ENCODE assay signal across 17 cellular contexts in the genomic region with DNA sequence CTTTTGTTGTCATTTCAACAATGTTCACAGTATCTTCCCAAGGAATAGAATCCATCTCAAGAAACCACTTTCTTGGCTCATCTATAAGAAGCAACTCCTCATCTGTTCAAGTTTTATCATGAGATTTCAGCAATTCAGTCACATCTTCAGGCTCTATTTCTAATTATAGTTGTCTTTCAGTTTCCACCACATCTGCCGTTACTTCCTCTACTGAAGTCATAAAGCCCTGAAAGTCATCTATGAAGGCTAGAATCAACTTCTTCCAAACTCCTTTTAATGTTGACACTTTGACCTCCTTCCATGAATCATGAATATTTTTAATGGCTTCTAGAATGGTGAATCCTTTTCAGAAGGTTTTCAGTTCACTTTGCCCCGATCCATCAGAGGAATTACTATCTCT.
DNase-seq lines count a peak whose midpoint lies in the region; ATAC-seq and FAIRE-seq lines count a peak whose summit lies in the region.
"Had no signal": no experiment of that assay in that cellular context is flagged by ENCODE, and none has a peak within 500 bp of the region (broad histone marks: within the 10 kb centered on the region; RNA-seq: fewer than 3 reads in every experiment).

No MANE protein-coding gene starts in this region.

- DNase-seq in GM18507 (ENCODE audit: extremely low spot score, insufficient read length, low read depth) (no peak), HPDE6-E6E7 (ENCODE audit: extremely low spot score) (no peak), OCI-M2 (lab: John Stamatoyannopoulos, UW; ENCODE audit: unreplicated experiment) (no peak), kidney tubule cell (ENCODE audit: low spot score) (no peak)
- DNase-seq: activated B cell treated with CpG ODN at 0.5 μM for 24 hours; activated CD8-positive, alpha-beta memory T cell treated with anti-CD3 and anti-CD28 coated beads, Interleukin-2, amount 50 U/mL, for 4 hours; activated naive CD4-positive, alpha-beta T cell treated with anti-CD3 and anti-CD28 coated beads for 36 hours; DMS 273 treated with DMSO at 0.1 percent for 48 hours; foreskin fibroblast; H7; IMR-90; NCI-H2171; NCI-H82; stimulated activated CD4-positive, alpha-beta T cell treated with anti-CD3 and anti-CD28 coated beads, Interleukin-2, amount 100 ng/mL, for 48 hours had no signal

- ATAC-seq in GM21390 (IDR thresholded peaks at IDR 0.05; ENCODE audit: unreplicated experiment) = peak; percentile 66
- ATAC-seq in HG03442 (IDR thresholded peaks at IDR 0.05; ENCODE audit: unreplicated experiment) = peak; percentile 41
- ATAC-seq in activated T-helper 17 cell treated with anti-CD3 and anti-CD28 coated beads, Interleukin-2, amount 50 U/mL, for 72 hours (replicated peaks) = peak; percentile 70

- no peaks in the 10 kb centered on the region for H3K36me3 Mint-ChIP-seq in activated T-helper 17 cell treated with anti-CD3 and anti-CD28 coated beads, Interleukin-2, amount 50 U/mL, for 72 hours (ENCODE audit: low read depth)

- H3K27ac Mint-ChIP-seq in activated T-helper 17 cell treated with anti-CD3 and anti-CD28 coated beads, Interleukin-2, amount 50 U/mL, for 72 hours = no peak overlapping the region
- H3K27ac Mint-ChIP-seq: activated B cell treated with CpG ODN at 0.5 μM for 24 hours; activated naive CD4-positive, alpha-beta T cell treated with anti-CD3 and anti-CD28 coated beads for 36 hours had no signal

- no peak overlapping the region for H3K4me3 Mint-ChIP-seq in activated T-helper 17 cell treated with anti-CD3 and anti-CD28 coated beads, Interleukin-2, amount 50 U/mL, for 72 hours
- H3K4me3 Mint-ChIP-seq: activated B cell treated with CpG ODN at 0.5 μM for 24 hours; activated naive CD4-positive, alpha-beta T cell treated with anti-CD3 and anti-CD28 coated beads for 36 hours had no signal

- H3K27me3 Mint-ChIP-seq in activated T-helper 17 cell treated with anti-CD3 and anti-CD28 coated beads, Interleukin-2, amount 50 U/mL, for 72 hours = no peaks in the 10 kb centered on the region
- H3K27me3 Mint-ChIP-seq: activated B cell treated with CpG ODN at 0.5 μM for 24 hours had no signal

- peak; percentile 63 for FAIRE-seq in GM18507 (lab: Jason Lieb, UNC)

- H3K9me3 Mint-ChIP-seq in activated T-helper 17 cell treated with anti-CD3 and anti-CD28 coated beads, Interleukin-2, amount 50 U/mL, for 72 hours = no peaks in the 10 kb centered on the region
- H3K9me3 Mint-ChIP-seq: activated naive CD4-positive, alpha-beta T cell treated with anti-CD3 and anti-CD28 coated beads for 36 hours had no signal

- H3K4me1 Mint-ChIP-seq in activated T-helper 17 cell treated with anti-CD3 and anti-CD28 coated beads, Interleukin-2, amount 50 U/mL, for 72 hours = peaks cover 6% of the 10 kb centered on the region
